ENCODE assay signal across 8 cellular contexts in genomic region chr3:9552252-9552999, GRCh38. TPM values are rescaled to one million over a fixed set of nuclear protein-coding genes. Genes with fewer than 3 reads are reported as not detected.
DNase-seq lines count a peak whose midpoint lies in the region; ATAC-seq and TF ChIP-seq lines count a peak whose summit lies in the region.

No MANE protein-coding gene starts in this region.

- H3K4ac ChIP-seq in H9 (ENCODE audit: low read depth, low read length) (no peak overlapping the region), mesendoderm (ENCODE audit: low read depth, low read length) (no peak overlapping the region)

- H3K4me2 ChIP-seq in H9 (ENCODE audit: insufficient read depth, insufficient read length, low read length) (peak overlapping the region; percentile 73), mesendoderm (ENCODE audit: low read length) (peak overlapping the region; percentile 25)

- no peak overlapping the region for H3K27ac Mint-ChIP-seq in H9

- H3K4me1 ChIP-seq in H9 (ENCODE audit: insufficient read depth, low read length) (peaks cover 7% of the 10 kb centered on the region; the same call in 1 of the 2 replicates), mesendoderm (ENCODE audit: control insufficient read depth, low read depth, low read length) (no peaks in the 10 kb centered on the region)

- peaks cover 27 to 29% of the 10 kb centered on the region in 2 experiments for H3K4me1 Mint-ChIP-seq in H9

- H3K18ac ChIP-seq in H9 (ENCODE audit: insufficient read length, low read depth, low read length) (no peak overlapping the region), mesendoderm (ENCODE audit: low read length) (no peak overlapping the region)

- no peaks in the 10 kb centered on the region for H3K9me3 ChIP-seq in H9 (ENCODE audit: control insufficient read depth, low read depth, low read length)

- no peaks in the 10 kb centered on the region for H3K27me3 ChIP-seq in H9 (ENCODE audit: insufficient read depth, low read length)
- H3K27me3 ChIP-seq in mesendoderm (ENCODE audit: insufficient read depth, low read length, poor library complexity): peaks cover 2% of the 10 kb centered on the region

- no peak overlapping the region for H3T11ph ChIP-seq in H9 (ENCODE audit: low read length)

- no peak overlapping the region for H3K56ac ChIP-seq in H9 (ENCODE audit: insufficient read length, low read depth, low read length)
- H3K56ac ChIP-seq in mesendoderm (ENCODE audit: low read length): no peak overlapping the region

- no peak overlapping the region for H2BK120ac ChIP-seq in H9 (ENCODE audit: low read depth, low read length, poor library complexity, severe bottlenecking)
- no peak overlapping the region for H2BK120ac ChIP-seq in mesendoderm (ENCODE audit: low read depth, low read length)

- no peak overlapping the region for H3K4me3 ChIP-seq in mesendoderm (ENCODE audit: low read length)

- no peak for ATAC-seq in GM19351 (IDR thresholded peaks at IDR 0.05; ENCODE audit: unreplicated experiment)
- no peak for ATAC-seq in GM19035 (IDR thresholded peaks at IDR 0.05; ENCODE audit: unreplicated experiment)
- no peak for ATAC-seq in GM19324 (IDR thresholded peaks at IDR 0.05; ENCODE audit: low FRiP score, unreplicated experiment)

- H4K5ac ChIP-seq in H9 (ENCODE audit: insufficient read length, low read depth, low read length) (no peak overlapping the region), mesendoderm (ENCODE audit: low read length) (no peak overlapping the region)

- no peak overlapping the region for H2AFZ ChIP-seq in H9 (ENCODE audit: low read length)

- H3K36me3 Mint-ChIP-seq in H9 (ENCODE audit: insufficient read depth in 1 of 3, low read depth in 3 of 3): peaks cover 3 to 11% (median 9%) of the 10 kb centered on the region in 3 experiments; a peak in 6 of 7 replicates

- H4K20me1 ChIP-seq in H9 (ENCODE audit: control insufficient read depth, insufficient read depth, insufficient read length): no peaks in the 10 kb centered on the region

- WGBS in H9 (ENCODE audit: extremely low coverage, insufficient read length, low lambda C conversion rate): no CpG with 5 or more reads among the region's 57 CpGs
- no CpG with 5 or more reads among the region's 57 CpGs for WGBS in mesendoderm (ENCODE audit: extremely low coverage, insufficient coverage, low lambda C conversion rate)

- H2AK5ac ChIP-seq in H9 (ENCODE audit: insufficient read length, low read length) (no peak overlapping the region), mesendoderm (ENCODE audit: low read length) (no peak overlapping the region)

- no peak overlapping the region for H2BK20ac ChIP-seq in H9 (ENCODE audit: low read depth, low read length, poor library complexity, severe bottlenecking)

- H3K79me2 ChIP-seq in H9 (ENCODE audit: insufficient read depth, low read length): no peaks in the 10 kb centered on the region
- no peaks in the 10 kb centered on the region for H3K79me2 ChIP-seq in mesendoderm (ENCODE audit: control insufficient read depth, insufficient read depth, low read length)

- H3K27ac ChIP-seq in H9 (ENCODE audit: insufficient read length, low read depth, low read length): no peak overlapping the region
- H3K27ac ChIP-seq in mesendoderm (ENCODE audit: low read depth, low read length): no peak overlapping the region

- no peak overlapping the region for H2BK15ac ChIP-seq in H9 (ENCODE audit: low read depth, low read length)
- H2BK15ac ChIP-seq in mesendoderm (replicated peaks; ENCODE audit: low read depth): no peak overlapping the region

- DNase-seq in H9 (peak; percentile 93), T follicular helper cell (ENCODE audit: low read depth) (peak; percentile 6), ecto neural progenitor cell (ENCODE audit: low spot score) (peak; percentile 85), mesendoderm (peak; percentile 89), NCI-H774 (lab: John Stamatoyannopoulos, UW) (no peak)

- no peak overlapping the region for H4K8ac ChIP-seq in H9 (replicated peaks; ENCODE audit: insufficient read length, low read depth, low read length)
- no peak overlapping the region for H4K8ac ChIP-seq in mesendoderm (ENCODE audit: low read depth, low read length)

- H4K91ac ChIP-seq in H9 (ENCODE audit: insufficient read length, low read depth, low read length): no peak overlapping the region

- H3K27me3 Mint-ChIP-seq in H9 (ENCODE audit: low read depth): peaks cover 28% of the 10 kb centered on the region

- no peaks in the 10 kb centered on the region for H3K36me3 ChIP-seq in mesendoderm (ENCODE audit: control insufficient read depth, insufficient read depth, low read length)

- H2BK12ac ChIP-seq in H9 (ENCODE audit: insufficient read length, low read depth, low read length): no peak overlapping the region

- H3K23ac ChIP-seq in H9 (ENCODE audit: insufficient read length, low read depth, low read length) (no peak overlapping the region), mesendoderm (ENCODE audit: low read length) (no peak overlapping the region)

- H2BK5ac ChIP-seq in H9 (ENCODE audit: insufficient read length, low read length): no peak overlapping the region
- no peak overlapping the region for H2BK5ac ChIP-seq in mesendoderm (ENCODE audit: low read length)

- no peak overlapping the region for H3K14ac ChIP-seq in H9 (ENCODE audit: insufficient read depth, low read length)

- no peak for TF ChIP-seq CTCF in H9 (conservative IDR thresholded peaks at IDR 0.05)

- H3K9me3 Mint-ChIP-seq in H9: no peaks in the 10 kb centered on the region; a peak in 1 of 5 replicates

- peak overlapping the region; percentile 81 to 94 for H3K4me3 Mint-ChIP-seq in H9

- H3K9ac ChIP-seq in H9 (ENCODE audit: extremely low read depth, insufficient read length, low read length) (peak overlapping the region; percentile 38), mesendoderm (ENCODE audit: low read length) (no peak overlapping the region)

- H3K79me1 ChIP-seq in H9 (ENCODE audit: insufficient read depth, low read depth, low read length, poor library complexity, severe bottlenecking) (no peaks in the 10 kb centered on the region), mesendoderm (ENCODE audit: low read length) (no peaks in the 10 kb centered on the region)

- H3K23me2 ChIP-seq in H9 (ENCODE audit: insufficient read length, low read depth, low read length, poor library complexity, severe bottlenecking): peaks cover 14% of the 10 kb centered on the region

RNA-seq across cellular contexts. Expression of gene LHFPL4, which starts 1.2 kb away (rescaled TPM):
- total RNA-seq in H9 (2021): 16.3 and 19.2 TPM in 2 replicates
- polyA plus RNA-seq in mesendoderm (2013, experiment 1 of 2): 1.3 TPM
- 1.4 TPM for polyA plus RNA-seq in mesendoderm (2013, experiment 2 of 2)
